Comparison of ENCODE assay signal across 13 cellular contexts in the genomic region with DNA sequence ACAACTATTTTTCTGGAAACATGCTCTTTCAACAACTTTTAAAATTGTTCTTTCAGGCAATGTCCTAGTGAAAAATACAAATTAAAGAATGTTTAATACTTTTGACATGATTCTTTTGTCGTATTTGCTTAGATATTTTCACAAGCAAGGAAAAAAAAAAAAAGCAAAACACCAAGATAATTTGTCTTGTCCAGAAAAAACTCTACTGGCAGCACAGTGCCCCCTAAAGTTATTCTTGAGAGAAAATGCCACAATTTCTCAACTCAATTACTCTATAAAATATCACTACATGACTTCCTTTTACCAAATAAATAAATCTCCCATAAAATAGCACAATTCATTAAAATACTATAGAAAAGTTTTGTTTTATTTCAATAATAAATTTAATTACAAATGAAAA.
DNase-seq lines count a peak whose midpoint lies in the region; ATAC-seq, FAIRE-seq and TF ChIP-seq lines count a peak whose summit lies in the region.
"Had no signal": no experiment of that assay in that cellular context is flagged by ENCODE, and none has a peak within 500 bp of the region (broad histone marks: within the 10 kb centered on the region; RNA-seq: fewer than 3 reads in every experiment).

No MANE protein-coding gene starts in this region.

- no peak overlapping the region for H3K4me3 ChIP-seq in astrocyte (ENCODE audit: insufficient read depth, low read depth, low read length)
- H3K4me3 ChIP-seq in right lobe of liver = no peak overlapping the region

- in situ Hi-C loops in ACHN (cut with HindIII; ENCODE audit: low pct_ligation_motif_present, low pct_unique_long_range_greater_than_20kb, low sequenced_read_pairs) = loop anchor here (25.0 kb wide), 1 partner anchor 260 kb away; no protein-coding TSS in a partner anchor

- H3K27ac ChIP-seq in astrocyte (ENCODE audit: low read depth, low read length) (no peak overlapping the region), right lobe of liver (no peak overlapping the region)

- TF ChIP-seq POLR2A in right lobe of liver (IDR thresholded peaks at IDR 0.05) = no peak

- peak; percentile 17 for TF ChIP-seq CTCF in astrocyte (IDR thresholded peaks at IDR 0.05; ENCODE audit: insufficient read depth, low read depth, low read length)
- TF ChIP-seq CTCF in right lobe of liver (IDR thresholded peaks at IDR 0.05) = peak in 3 of 4 donors; percentile 16 to 33 (median 31)

- H3K4me1 ChIP-seq in astrocyte (ENCODE audit: insufficient read depth, low read length) (no peaks in the 10 kb centered on the region), right lobe of liver (no peaks in the 10 kb centered on the region)

- FAIRE-seq in astrocyte (lab: Jason Lieb, UNC) = no peak

- no peak overlapping the region for H3K27ac Mint-ChIP-seq in astrocyte (ENCODE audit: unreplicated experiment)
- H3K27ac Mint-ChIP-seq: CD4-positive, alpha-beta T cell; stimulated activated memory B cell treated with anti-CD40 and anti-IgM and Interleukin-4, amounts not matched to agents 10 μg/mL and 1 μg/mL and 100 μg/mL, for 72 hours had no signal

- no peaks in the 10 kb centered on the region for H3K79me2 ChIP-seq in astrocyte (ENCODE audit: insufficient read depth, low read length)

- no peaks in the 10 kb centered on the region for H3K36me3 ChIP-seq in astrocyte (ENCODE audit: insufficient read depth, low read length)
- no peaks in the 10 kb centered on the region for H3K36me3 ChIP-seq in right lobe of liver

- H3K27me3 ChIP-seq in astrocyte (ENCODE audit: insufficient read depth, low read length) = no peaks in the 10 kb centered on the region
- peaks cover 0 to 4% of the 10 kb centered on the region in 2 donors for H3K27me3 ChIP-seq in right lobe of liver

- H3K4me1 Mint-ChIP-seq in astrocyte (ENCODE audit: low read depth, unreplicated experiment) = no peaks in the 10 kb centered on the region
- H3K4me1 Mint-ChIP-seq: stimulated activated memory B cell treated with anti-CD40 and anti-IgM and Interleukin-4, amounts not matched to agents 10 μg/mL and 1 μg/mL and 100 μg/mL, for 72 hours had no signal

- no peaks in the 10 kb centered on the region for H3K27me3 Mint-ChIP-seq in astrocyte (ENCODE audit: low read depth, unreplicated experiment)
- H3K27me3 Mint-ChIP-seq: CD4-positive, alpha-beta T cell; stimulated activated memory B cell treated with anti-CD40 and anti-IgM and Interleukin-4, amounts not matched to agents 10 μg/mL and 1 μg/mL and 100 μg/mL, for 72 hours had no signal

- no peak overlapping the region for H3K4me3 Mint-ChIP-seq in astrocyte (ENCODE audit: unreplicated experiment)
- H3K4me3 Mint-ChIP-seq: CD4-positive, alpha-beta T cell; stimulated activated memory B cell treated with anti-CD40 and anti-IgM and Interleukin-4, amounts not matched to agents 10 μg/mL and 1 μg/mL and 100 μg/mL, for 72 hours had no signal

- intact Hi-C loops in right lobe of liver (cut with DNase I) = no loop called here

- no peaks in the 10 kb centered on the region for H3K9me3 Mint-ChIP-seq in astrocyte (ENCODE audit: unreplicated experiment)
- H3K9me3 Mint-ChIP-seq: CD4-positive, alpha-beta T cell; stimulated activated memory B cell treated with anti-CD40 and anti-IgM and Interleukin-4, amounts not matched to agents 10 μg/mL and 1 μg/mL and 100 μg/mL, for 72 hours had no signal

- WGBS in right lobe of liver (ENCODE audit: insufficient coverage, low coverage, low lambda C conversion rate, missing lambda C conversion rate) = 4% methylated on average over 1 of the region's 1 CpG

- peak; percentile 48 for DNase-seq in ACHN
- peak; percentile 2 for DNase-seq in LoVo (ENCODE audit: low spot score)
- DNase-seq in astrocyte (ENCODE audit: low read depth) = no peak
- DNase-seq in right lobe of liver = no peak
- DNase-seq in hippocampal formation (lab: John Stamatoyannopoulos, UW) = no peak
- DNase-seq in DMS114 treated with DMSO at 0.1 percent for 48 hours (lab: John Stamatoyannopoulos, UW; ENCODE audit: unreplicated experiment) = no peak
- DNase-seq in epidermal melanocyte (ENCODE audit: insufficient read length, low spot score) = no peak
- no peak for DNase-seq in GM19238 (ENCODE audit: insufficient read length, low spot score)
- DNase-seq: CD4-positive, alpha-beta T cell; left ventricle myocardium superior; NCI-H1436 treated with DMSO at 0.1 percent for 48 hours; nucleus accumbens had no signal

- no peaks in the 10 kb centered on the region for H3K9me3 ChIP-seq in astrocyte (ENCODE audit: insufficient read depth, low read depth, low read length)
- H3K9me3 ChIP-seq in right lobe of liver = no peaks in the 10 kb centered on the region

- no peaks in the 10 kb centered on the region for H4K20me1 ChIP-seq in astrocyte (ENCODE audit: insufficient read depth, low read length)

- no peak overlapping the region for H3K9ac ChIP-seq in astrocyte (ENCODE audit: low read length)

- no peak overlapping the region for H3K4me2 ChIP-seq in astrocyte (ENCODE audit: low read length)

- H3K36me3 Mint-ChIP-seq in astrocyte (ENCODE audit: low read depth, unreplicated experiment) = no peaks in the 10 kb centered on the region
- H3K36me3 Mint-ChIP-seq: stimulated activated memory B cell treated with anti-CD40 and anti-IgM and Interleukin-4, amounts not matched to agents 10 μg/mL and 1 μg/mL and 100 μg/mL, for 72 hours had no signal

- H2AFZ ChIP-seq in astrocyte (ENCODE audit: low read depth, low read length) = no peak overlapping the region

- ATAC-seq in right lobe of liver = no peak
- ATAC-seq: left ventricle myocardium superior; stimulated activated memory B cell treated with anti-CD40 and anti-IgM and Interleukin-4, amounts not matched to agents 10 μg/mL and 1 μg/mL and 100 μg/mL, for 72 hours had no signal

Comparison
In these comparisons a context has a peak if more than half of its experiments do, and no peak if none do; other contexts are left out.
1. DNase-seq: peak in ACHN (single experiment) and LoVo (single experiment); none in astrocyte (single experiment), right lobe of liver (0 of 3), hippocampal formation (0 of 2), DMS114 treated with DMSO at 0.1 percent for 48 hours (single experiment), epidermal melanocyte (single experiment) and GM19238 (single experiment).